Comparison of ENCODE assay signal across 8 cellular contexts in the genomic region with DNA sequence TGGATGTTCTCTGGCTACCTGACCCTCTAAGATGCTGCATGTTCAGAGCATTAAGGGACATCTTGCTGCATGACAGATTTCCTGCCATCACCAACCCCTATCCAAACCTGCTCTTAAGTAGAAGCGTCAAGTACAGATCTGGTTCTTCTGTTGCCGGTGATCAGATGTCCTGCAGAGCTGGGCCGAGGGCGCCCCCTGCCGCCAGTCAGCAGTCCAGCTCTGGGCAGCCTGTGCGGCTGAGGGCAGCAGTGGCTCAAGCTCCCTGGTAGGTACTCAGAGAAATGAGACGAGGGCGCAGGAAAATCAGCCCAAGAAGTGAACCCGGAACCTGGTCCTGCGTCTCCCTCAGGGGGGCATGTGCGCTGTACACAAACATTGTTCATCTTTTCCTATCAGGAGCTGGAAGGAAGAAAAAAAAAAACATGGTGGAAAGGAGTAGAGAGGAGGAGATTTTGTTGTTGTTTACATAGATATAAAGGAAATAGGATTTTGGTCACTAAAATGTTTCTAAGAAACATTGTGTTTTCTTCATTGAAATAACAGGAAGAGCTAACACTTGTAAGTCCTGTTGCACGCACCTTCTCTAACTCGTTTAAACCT.
DNase-seq lines count a peak whose midpoint lies in the region; ATAC-seq, FAIRE-seq and TF ChIP-seq lines count a peak whose summit lies in the region.

No MANE protein-coding gene starts in this region.

- H3K4me1 Mint-ChIP-seq in stimulated activated memory B cell treated with anti-CD40 and anti-IgM and Interleukin-4, amounts not matched to agents 10 μg/mL and 1 μg/mL and 100 μg/mL, for 72 hours: peaks cover 5% of the 10 kb centered on the region

- H3K36me3 Mint-ChIP-seq in stimulated activated memory B cell treated with anti-CD40 and anti-IgM and Interleukin-4, amounts not matched to agents 10 μg/mL and 1 μg/mL and 100 μg/mL, for 72 hours: no peaks in the 10 kb centered on the region

- H3K27ac Mint-ChIP-seq in stimulated activated memory B cell treated with anti-CD40 and anti-IgM and Interleukin-4, amounts not matched to agents 10 μg/mL and 1 μg/mL and 100 μg/mL, for 72 hours: no peak overlapping the region

- peak; percentile 51 for TF ChIP-seq CTCF in kidney (IDR thresholded peaks at IDR 0.05; ENCODE audit: borderline replicate concordance, extremely low read depth, insufficient read depth)

- no peaks in the 10 kb centered on the region for H3K4me1 ChIP-seq in kidney (ENCODE audit: control insufficient read depth in 1 of 2, insufficient read depth in 1 of 2, low read depth in 1 of 2, low read length in 2 of 2)

- no peak overlapping the region for H3K4me3 Mint-ChIP-seq in stimulated activated memory B cell treated with anti-CD40 and anti-IgM and Interleukin-4, amounts not matched to agents 10 μg/mL and 1 μg/mL and 100 μg/mL, for 72 hours

- ATAC-seq in GM19372 (IDR thresholded peaks at IDR 0.05; ENCODE audit: low read depth, unreplicated experiment) (peak; percentile 87), HG03457 (IDR thresholded peaks at IDR 0.05; ENCODE audit: unreplicated experiment) (peak; percentile 76)
- ATAC-seq in stimulated activated memory B cell treated with anti-CD40 and anti-IgM and Interleukin-4, amounts not matched to agents 10 μg/mL and 1 μg/mL and 100 μg/mL, for 72 hours: peak; percentile 52

- H3K27ac ChIP-seq in kidney (ENCODE audit: low read depth in 2 of 2, low read length in 2 of 2): no peak overlapping the region

- no peak overlapping the region for H3K9ac ChIP-seq in kidney (ENCODE audit: low read length in 2 of 2)

- intact Hi-C loops in kidney (cut with DNase I): no loop called here

- peaks cover 38% of the 10 kb centered on the region for H3K27me3 Mint-ChIP-seq in stimulated activated memory B cell treated with anti-CD40 and anti-IgM and Interleukin-4, amounts not matched to agents 10 μg/mL and 1 μg/mL and 100 μg/mL, for 72 hours

- no peaks in the 10 kb centered on the region for H3K9me3 Mint-ChIP-seq in stimulated activated memory B cell treated with anti-CD40 and anti-IgM and Interleukin-4, amounts not matched to agents 10 μg/mL and 1 μg/mL and 100 μg/mL, for 72 hours

- no peak overlapping the region for H3K4me3 ChIP-seq in kidney (ENCODE audit: low read length in 2 of 2)

- H3K36me3 ChIP-seq in kidney (ENCODE audit: control insufficient read depth in 1 of 2, insufficient read depth in 2 of 2, low read length in 2 of 2): no peaks in the 10 kb centered on the region

- DNase-seq in DMS53 treated with DMSO at 0.1 percent for 48 hours (lab: John Stamatoyannopoulos, UW; ENCODE audit: unreplicated experiment) (peak; percentile 77), NOMO-1 (lab: John Stamatoyannopoulos, UW; ENCODE audit: unreplicated experiment in 2 of 2) (peak; percentile 65 to 69), astrocyte of the hippocampus (ENCODE audit: low read depth, low spot score) (peak; percentile 76), kidney (no peak), middle frontal gyrus (ENCODE audit: extremely low spot score, low spot score) (no peak)

- no peaks in the 10 kb centered on the region for H3K9me3 ChIP-seq in kidney (ENCODE audit: control insufficient read depth in 1 of 2, low read length in 2 of 2)

- no peak for FAIRE-seq in kidney (lab: Jason Lieb, UNC)

Comparison
In these comparisons a context has a peak if more than half of its experiments do, and no peak if none do; other contexts are left out.
1. DNase-seq: peak in DMS53 treated with DMSO at 0.1 percent for 48 hours (single experiment), NOMO-1 (2 of 2) and astrocyte of the hippocampus (single experiment); none in kidney (single experiment) and middle frontal gyrus (single experiment).
2. Peak in every context shown above with its lines, with median percentiles within 50 percentile points of each other: ATAC-seq.